Comparison of ENCODE assay signal across 8 cellular contexts in the genomic region with DNA sequence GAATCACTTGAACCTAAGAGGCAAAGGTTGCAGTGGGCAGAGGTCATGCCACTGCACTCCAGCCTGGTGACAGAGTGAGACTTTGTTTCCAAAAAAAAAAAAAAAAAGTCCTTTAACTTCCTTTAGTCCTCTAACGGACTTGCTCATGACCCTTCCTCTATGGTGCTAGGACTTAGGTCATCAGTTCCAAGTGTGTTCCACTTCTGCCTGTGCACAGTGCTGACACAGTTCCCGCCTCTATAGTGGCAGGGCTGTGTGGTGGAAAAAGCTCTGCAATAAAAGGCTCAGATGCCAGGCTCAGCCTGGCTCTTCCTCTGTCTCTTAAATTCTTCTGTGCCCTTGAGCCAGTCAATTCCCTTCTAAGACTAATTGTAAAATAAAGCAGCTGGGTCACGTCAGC.
"Had no signal": no experiment of that assay in that cellular context is flagged by ENCODE, and none has a peak within 500 bp of the region (broad histone marks: within the 10 kb centered on the region; RNA-seq: fewer than 3 reads in every experiment).

No MANE protein-coding gene starts in this region.

- H3K27ac ChIP-seq: HL-60 had no signal

- H3K9me3 ChIP-seq: HAP-1 had no signal

- H3K4me3 Mint-ChIP-seq: GM23338, HFFc6 had no signal

- H3K4me3 ChIP-seq: GM23338, HAP-1 had no signal

- FAIRE-seq: H1 had no signal

- H3K27ac Mint-ChIP-seq: GM23338, HFFc6 had no signal

- H3K4me2 ChIP-seq: GM23338 had no signal

- DNase-seq: H7, HFFc6, IMR-90 had no signal

- H3K9me3 Mint-ChIP-seq: GM23338, HFFc6 had no signal

- H2AFZ ChIP-seq: GM23338 had no signal

- ATAC-seq: GM23338, HCT116 had no signal

- H3K4me1 ChIP-seq: HAP-1 had no signal
